Comparison of ENCODE assay signal across 8 cellular contexts in the genomic region with DNA sequence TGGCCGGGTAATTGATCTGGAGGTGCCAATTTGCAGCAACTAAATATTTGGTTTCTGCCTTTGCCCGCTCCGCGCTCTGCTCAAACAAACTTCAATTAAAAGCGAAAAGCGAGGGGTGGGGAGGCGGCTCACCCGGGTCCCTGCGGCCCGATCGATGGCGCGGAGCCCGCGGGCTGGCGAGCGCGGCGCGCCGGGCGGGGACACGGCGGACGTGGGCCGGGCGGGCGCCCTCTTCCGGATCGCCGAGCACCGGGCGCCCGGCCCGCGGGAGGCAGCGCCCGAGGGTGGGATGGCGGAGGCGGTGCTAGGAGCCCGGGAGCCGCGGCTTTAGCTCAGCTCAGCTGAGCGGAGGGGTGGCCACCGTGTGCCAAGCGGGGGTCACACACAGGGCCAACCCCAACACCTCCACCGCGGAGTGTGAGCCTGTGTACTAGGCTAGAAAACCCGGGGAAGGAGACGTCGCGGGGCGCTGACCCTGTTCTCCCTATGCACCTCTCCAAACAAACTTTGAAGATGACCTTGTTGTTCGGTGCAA. TPM values are rescaled to one million over a fixed set of nuclear protein-coding genes. Genes with fewer than 3 reads are reported as not detected.
DNase-seq lines count a peak whose midpoint lies in the region; ATAC-seq and TF ChIP-seq lines count a peak whose summit lies in the region.

No MANE protein-coding gene starts in this region.

- no peaks in the 10 kb centered on the region for H3K36me3 Mint-ChIP-seq in CD4-positive, CD25-positive, alpha-beta regulatory T cell
- peaks cover 2% of the 10 kb centered on the region for H3K36me3 Mint-ChIP-seq in activated naive CD8-positive, alpha-beta T cell treated with anti-CD3 and anti-CD28 coated beads for 36 hours

- peaks cover 0 to 30% (median 19%) of the 10 kb centered on the region in 4 donors for H3K4me1 Mint-ChIP-seq in CD4-positive, CD25-positive, alpha-beta regulatory T cell
- H3K4me1 Mint-ChIP-seq in activated naive CD8-positive, alpha-beta T cell treated with anti-CD3 and anti-CD28 coated beads for 36 hours, result peaks cover 16% of the 10 kb centered on the region

- H3K36me3 ChIP-seq in CD4-positive, CD25-positive, alpha-beta regulatory T cell (ENCODE audit: control insufficient read depth, insufficient read depth, low read length), result no peaks in the 10 kb centered on the region
- H3K36me3 ChIP-seq in right atrium auricular region, result no peaks in the 10 kb centered on the region

- H3K4me1 ChIP-seq in CD4-positive, CD25-positive, alpha-beta regulatory T cell (ENCODE audit: control insufficient read depth, insufficient read depth, low read length, poor library complexity, severe bottlenecking), result peaks cover 26% of the 10 kb centered on the region
- peaks cover 0 to 45% of the 10 kb centered on the region in 2 donors for H3K4me1 ChIP-seq in right atrium auricular region

- H3K27me3 Mint-ChIP-seq in CD4-positive, CD25-positive, alpha-beta regulatory T cell, result peaks cover 63% of the 10 kb centered on the region
- peaks cover 53% of the 10 kb centered on the region for H3K27me3 Mint-ChIP-seq in activated naive CD8-positive, alpha-beta T cell treated with anti-CD3 and anti-CD28 coated beads for 36 hours

- H3K9me3 ChIP-seq in CD4-positive, CD25-positive, alpha-beta regulatory T cell (ENCODE audit: control insufficient read depth in 2 of 2, low read length in 2 of 2), result no peaks in the 10 kb centered on the region
- H3K9me3 ChIP-seq in right atrium auricular region, result no peaks in the 10 kb centered on the region

- H3K27me3 ChIP-seq in CD4-positive, CD25-positive, alpha-beta regulatory T cell (ENCODE audit: control insufficient read depth, insufficient read depth, low read length), result peaks cover 13% of the 10 kb centered on the region
- H3K27me3 ChIP-seq in right atrium auricular region, result no peaks in the 10 kb centered on the region

- H3K4me3 Mint-ChIP-seq in CD4-positive, CD25-positive, alpha-beta regulatory T cell, result peak overlapping the region in 3 of 4 donors; percentile 80 to 91 (median 85)
- H3K4me3 Mint-ChIP-seq in activated naive CD8-positive, alpha-beta T cell treated with anti-CD3 and anti-CD28 coated beads for 36 hours, result peak overlapping the region; percentile 91

- no peak overlapping the region for H3K27ac Mint-ChIP-seq in CD4-positive, CD25-positive, alpha-beta regulatory T cell
- no peak overlapping the region for H3K27ac Mint-ChIP-seq in activated naive CD8-positive, alpha-beta T cell treated with anti-CD3 and anti-CD28 coated beads for 36 hours

- no peak overlapping the region for H3K27ac ChIP-seq in CD4-positive, CD25-positive, alpha-beta regulatory T cell (ENCODE audit: insufficient read depth, low read length, poor library complexity, severe bottlenecking)
- H3K27ac ChIP-seq in right atrium auricular region, result peak overlapping the region; percentile 33 to 59

- peak; percentile 53 to 57 for ATAC-seq in CD4-positive, CD25-positive, alpha-beta regulatory T cell (ENCODE audit: low read depth in 2 of 2)
- peak; percentile 46 for ATAC-seq in HG02798 (IDR thresholded peaks at IDR 0.05; ENCODE audit: poor library complexity, unreplicated experiment)
- ATAC-seq in GM19463 (IDR thresholded peaks at IDR 0.05; ENCODE audit: unreplicated experiment), result no peak

- H3K9me3 Mint-ChIP-seq in CD4-positive, CD25-positive, alpha-beta regulatory T cell, result peaks cover 0 to 1% (median 0%) of the 10 kb centered on the region in 7 donors
- H3K9me3 Mint-ChIP-seq in activated naive CD8-positive, alpha-beta T cell treated with anti-CD3 and anti-CD28 coated beads for 36 hours, result no peaks in the 10 kb centered on the region

- peak; percentile 51 to 52 for TF ChIP-seq CTCF in right atrium auricular region (IDR thresholded peaks at IDR 0.05)
- TF ChIP-seq CTCF in retinal pigment epithelial cell (conservative IDR thresholded peaks at IDR 0.05; ENCODE audit: low read depth, low read length), result peak; percentile 33

- H3K4me3 ChIP-seq in CD4-positive, CD25-positive, alpha-beta regulatory T cell (ENCODE audit: low read depth, low read length), result no peak overlapping the region
- peak overlapping the region; percentile 31 to 63 for H3K4me3 ChIP-seq in right atrium auricular region
- H3K4me3 ChIP-seq in retinal pigment epithelial cell (ENCODE audit: low read length), result peak overlapping the region; percentile 45

- DNase-seq in CD4-positive, CD25-positive, alpha-beta regulatory T cell, result peak in 2 of 3 donors; percentile 22 to 46
- DNase-seq in RKO (ENCODE audit: low spot score), result peak; percentile 58
- peak; percentile 64 for DNase-seq in activated naive CD8-positive, alpha-beta T cell treated with anti-CD3 and anti-CD28 coated beads for 36 hours
- DNase-seq in right atrium auricular region (ENCODE audit: low spot score), result no peak
- DNase-seq in retinal pigment epithelial cell (ENCODE audit: low read depth), result no peak
- DNase-seq in kidney glomerular epithelial cell (lab: John Stamatoyannopoulos, UW), result no peak

RNA-seq across cellular contexts. Expression of a gene that starts 32.2 kb away (rescaled TPM):
- total RNA-seq in CD4-positive, CD25-positive, alpha-beta regulatory T cell, result 20.7 TPM
- 10 to 100 TPM in 3 of 4 donors, 1 to 10 TPM in 1; 10.0 to 15.2 (median 13.5) TPM for polyA plus RNA-seq in CD4-positive, CD25-positive, alpha-beta regulatory T cell
- total RNA-seq in activated naive CD8-positive, alpha-beta T cell treated with anti-CD3 and anti-CD28 coated beads for 36 hours, result 10 to 100 TPM; 29.0 to 31.4 TPM
- 10 to 100 TPM; 37.3 to 46.1 TPM for total RNA-seq in right atrium auricular region

RNA-seq across cellular contexts. Expression of a gene that starts 41.9 kb away (rescaled TPM):
- 87.2 TPM for total RNA-seq in CD4-positive, CD25-positive, alpha-beta regulatory T cell
- polyA plus RNA-seq in CD4-positive, CD25-positive, alpha-beta regulatory T cell, result 10 to 100 TPM; 34.6 to 72.0 (median 53.8) TPM
- total RNA-seq in activated naive CD8-positive, alpha-beta T cell treated with anti-CD3 and anti-CD28 coated beads for 36 hours, result 100 to 1,000 TPM; 168 to 170 TPM
- 10 to 100 TPM; 44.6 to 52.7 TPM for total RNA-seq in right atrium auricular region

RNA-seq across cellular contexts. Expression of a gene that starts 51.1 kb away (rescaled TPM):
- total RNA-seq in CD4-positive, CD25-positive, alpha-beta regulatory T cell, result not detected
- not detected for polyA plus RNA-seq in CD4-positive, CD25-positive, alpha-beta regulatory T cell
- total RNA-seq in activated naive CD8-positive, alpha-beta T cell treated with anti-CD3 and anti-CD28 coated beads for 36 hours, result not detected
- 1 to 10 TPM; 1.6 to 3.6 TPM for total RNA-seq in right atrium auricular region

Comparison
In these comparisons a context has a peak if more than half of its experiments do, and no peak if none do; other contexts are left out.
1. DNase-seq: peak in CD4-positive, CD25-positive, alpha-beta regulatory T cell (2 of 3), RKO (single experiment) and activated naive CD8-positive, alpha-beta T cell treated with anti-CD3 and anti-CD28 coated beads for 36 hours (single experiment); none in right atrium auricular region (single experiment), retinal pigment epithelial cell (single experiment) and kidney glomerular epithelial cell (single experiment).